In genomic region chr10:60176900-60177299, GRCh38 we compare ENCODE assay signal across 20 cellular contexts.
"Had no signal": no experiment of that assay in that cellular context is flagged by ENCODE, and none has a peak within 500 bp of the region (broad histone marks: within the 10 kb centered on the region; RNA-seq: fewer than 3 reads in every experiment).

No MANE protein-coding gene starts in this region.

- H3K9me3 Mint-ChIP-seq: endodermal cell, naive B cell had no signal

- ATAC-seq: heart left ventricle, left lobe of liver had no signal

- H3K4me3 ChIP-seq: coronary artery, heart left ventricle, ovary, right atrium auricular region, sigmoid colon, skin epidermis, stomach, thoracic aorta, transverse colon had no signal

- H3K36me3 ChIP-seq: ovary, sigmoid colon, thoracic aorta, transverse colon had no signal

- H3K4me3 Mint-ChIP-seq: endodermal cell, naive B cell had no signal

- H3K27me3 ChIP-seq: heart left ventricle, ovary, right atrium auricular region, sigmoid colon, stomach, transverse colon had no signal

- H3K4me1 Mint-ChIP-seq: naive B cell had no signal

- DNase-seq: effector CD4-positive, alpha-beta T cell; endodermal cell; foreskin melanocyte; heart left ventricle; hippocampal formation; kidney glomerular epithelial cell; mammary epithelial cell; naive B cell; ovary; sigmoid colon; stimulated activated CD4-positive, alpha-beta T cell treated with anti-CD3 and anti-CD28 coated beads, Interleukin-12 subunit alpha, Interleukin-12 subunit beta, amount 100 ng/mL, for 4 hours; stimulated activated naive CD4-positive, alpha-beta T cell; stomach; substantia nigra; transverse colon had no signal

- H3K9me3 ChIP-seq: heart left ventricle, ovary, right atrium auricular region, sigmoid colon, stomach, thoracic aorta, transverse colon had no signal

- H3K4me1 ChIP-seq: heart left ventricle, sigmoid colon had no signal
